In genomic region chr9:37625262-37626147, GRCh38 we compare ENCODE assay signal across 35 cellular contexts. TPM values are rescaled to one million over a fixed set of nuclear protein-coding genes. Genes with fewer than 3 reads are reported as not detected.
"Had no signal": no experiment of that assay in that cellular context is flagged by ENCODE, and none has a peak within 500 bp of the region (broad histone marks: within the 10 kb centered on the region; RNA-seq: fewer than 3 reads in every experiment).

No MANE protein-coding gene starts in this region.

- H3K4me3 Mint-ChIP-seq: activated CD4-positive, alpha-beta memory T cell treated with anti-CD3 and anti-CD28 coated beads, Interleukin-2, amount 10 ng/mL, durations not matched to agents 7 days and 5 days; activated CD8-positive, alpha-beta memory T cell treated with anti-CD3 and anti-CD28 coated beads, Interleukin-2, amount 10 ng/mL, durations not matched to agents 7 days and 5 days; activated naive CD4-positive, alpha-beta T cell treated with anti-CD3 and anti-CD28 coated beads, Interleukin-2, amount 10 ng/mL, durations not matched to agents 7 days and 5 days; activated naive CD8-positive, alpha-beta T cell; activated naive CD8-positive, alpha-beta T cell treated with anti-CD3 and anti-CD28 coated beads, Interleukin-2, amount 50 U/mL, for 24 hours; brain had no signal

- FAIRE-seq: bronchial epithelial cell had no signal

- H3K9me3 ChIP-seq: Peyer's patch, SJSA1 had no signal

- H3K27ac Mint-ChIP-seq: activated CD4-positive, alpha-beta memory T cell treated with anti-CD3 and anti-CD28 coated beads, Interleukin-2, amount 10 ng/mL, durations not matched to agents 7 days and 5 days; activated CD8-positive, alpha-beta memory T cell treated with anti-CD3 and anti-CD28 coated beads, Interleukin-2, amount 10 ng/mL, durations not matched to agents 7 days and 5 days; activated naive CD4-positive, alpha-beta T cell treated with anti-CD3 and anti-CD28 coated beads, Interleukin-2, amount 10 ng/mL, durations not matched to agents 7 days and 5 days; activated naive CD8-positive, alpha-beta T cell; activated naive CD8-positive, alpha-beta T cell treated with anti-CD3 and anti-CD28 coated beads, Interleukin-2, amount 50 U/mL, for 24 hours; brain had no signal

- H3K4me1 ChIP-seq: Peyer's patch, SJSA1 had no signal

- H3K36me3 ChIP-seq: Peyer's patch, SJSA1, WERI-Rb-1 had no signal

- H3K36me3 Mint-ChIP-seq: activated CD8-positive, alpha-beta memory T cell treated with anti-CD3 and anti-CD28 coated beads, Interleukin-2, amount 10 ng/mL, durations not matched to agents 7 days and 5 days; activated naive CD4-positive, alpha-beta T cell treated with anti-CD3 and anti-CD28 coated beads, Interleukin-2, amount 10 ng/mL, durations not matched to agents 7 days and 5 days; activated naive CD8-positive, alpha-beta T cell; brain had no signal

- H3K9me3 Mint-ChIP-seq: activated CD4-positive, alpha-beta memory T cell treated with anti-CD3 and anti-CD28 coated beads, Interleukin-2, amount 10 ng/mL, durations not matched to agents 7 days and 5 days; activated naive CD4-positive, alpha-beta T cell treated with anti-CD3 and anti-CD28 coated beads, Interleukin-2, amount 10 ng/mL, durations not matched to agents 7 days and 5 days; activated naive CD8-positive, alpha-beta T cell treated with anti-CD3 and anti-CD28 coated beads, Interleukin-2, amount 50 U/mL, for 24 hours; brain had no signal

- H3K4me1 Mint-ChIP-seq: activated CD4-positive, alpha-beta memory T cell treated with anti-CD3 and anti-CD28 coated beads, Interleukin-2, amount 10 ng/mL, durations not matched to agents 7 days and 5 days; activated CD8-positive, alpha-beta memory T cell treated with anti-CD3 and anti-CD28 coated beads, Interleukin-2, amount 10 ng/mL, durations not matched to agents 7 days and 5 days; activated naive CD4-positive, alpha-beta T cell treated with anti-CD3 and anti-CD28 coated beads, Interleukin-2, amount 10 ng/mL, durations not matched to agents 7 days and 5 days; activated naive CD8-positive, alpha-beta T cell treated with anti-CD3 and anti-CD28 coated beads, Interleukin-2, amount 50 U/mL, for 24 hours had no signal

- H3K27ac ChIP-seq: Peyer's patch, SJSA1, WERI-Rb-1 had no signal

- ATAC-seq: activated CD8-positive, alpha-beta memory T cell treated with anti-CD3 and anti-CD28 coated beads, Interleukin-2, amount 10 ng/mL, durations not matched to agents 7 days and 5 days; activated naive CD8-positive, alpha-beta T cell treated with anti-CD3 and anti-CD28 coated beads, Interleukin-2, amount 50 U/mL, for 24 hours had no signal

- H3K27me3 Mint-ChIP-seq: activated naive CD8-positive, alpha-beta T cell; activated naive CD8-positive, alpha-beta T cell treated with anti-CD3 and anti-CD28 coated beads, Interleukin-2, amount 50 U/mL, for 24 hours had no signal

- H3K4me3 ChIP-seq: Peyer's patch, SJSA1 had no signal

- DNase-seq: activated CD4-positive, alpha-beta memory T cell treated with anti-CD3 and anti-CD28 coated beads, Interleukin-2, amount 10 ng/mL, durations not matched to agents 7 days and 5 days; activated CD4-positive, alpha-beta T cell treated with anti-CD3 and anti-CD28 coated beads for 1 hour; activated CD4-positive, alpha-beta T cell treated with anti-CD3 and anti-CD28 coated beads for 48 hours; activated CD4-positive, CD25-positive, alpha-beta regulatory T cell; activated CD8-positive, alpha-beta memory T cell treated with anti-CD3 and anti-CD28 coated beads for 24 hours; activated CD8-positive, alpha-beta memory T cell treated with anti-CD3 and anti-CD28 coated beads, Interleukin-2, amount 10 ng/mL, durations not matched to agents 7 days and 5 days; activated CD8-positive, alpha-beta memory T cell treated with anti-CD3 and anti-CD28 coated beads, Interleukin-2, amount 50 U/mL, for 48 hours; activated effector memory CD4-positive, alpha-beta T cell treated with Interleukin-2 at 50 U/mL for 16 hours; activated naive CD4-positive, alpha-beta T cell treated with anti-CD3 and anti-CD28 coated beads, Interleukin-2, amount 10 ng/mL, durations not matched to agents 7 days and 5 days; activated naive CD8-positive, alpha-beta T cell treated with anti-CD3 and anti-CD28 coated beads, Interleukin-2, amount 50 U/mL, for 24 hours; activated T-cell treated with anti-CD3 and anti-CD28 coated beads, Interleukin-2, amount 50 U/mL, for 48 hours; anterior cingulate cortex; caudate nucleus; NCI-H1048; NCI-H1105 treated with DMSO at 0.1 percent for 48 hours; NCI-H1436; NCI-H1694; NCI-H1930; NCI-H2081 treated with DMSO at 0.1 percent for 48 hours; NCI-H226; NCI-H446 treated with DMSO at 0.1 percent for 48 hours; NCI-H524 treated with DMSO at 0.1 percent for 48 hours; Peyer's patch; RPMI8226; SHP77 treated with DMSO at 0.1 percent for 48 hours; SW 1271; T-helper 1 cell; T-helper 2 cell; T-helper 9 cell; WERI-Rb-1 had no signal

- H3K27me3 ChIP-seq: Peyer's patch, SJSA1 had no signal

RNA-seq across cellular contexts. Expression of gene FRMPD1, which starts 25.2 kb away (rescaled TPM):
- total RNA-seq: activated CD4-positive, alpha-beta memory T cell treated with anti-CD3 and anti-CD28 coated beads, Interleukin-2, amount 10 ng/mL, durations not matched to agents 7 days and 5 days; activated CD8-positive, alpha-beta memory T cell treated with anti-CD3 and anti-CD28 coated beads, Interleukin-2, amount 10 ng/mL, durations not matched to agents 7 days and 5 days; bronchial epithelial cell; M059J; SJSA1 had no signal
